Comparison of ENCODE assay signal across 11 cellular contexts in genomic region chr1:17128361-17128760, GRCh38. TPM values are rescaled to one million over a fixed set of nuclear protein-coding genes. Genes with fewer than 3 reads are reported as not detected.
A peak's percentile ranks its signal among the peaks of the same experiment; 100 is the strongest.
DNase-seq lines count a peak whose midpoint lies in the region; ATAC-seq, FAIRE-seq and TF ChIP-seq lines count a peak whose summit lies in the region.
"Had no signal": no experiment of that assay in that cellular context is flagged by ENCODE, and none has a peak within 500 bp of the region (broad histone marks: within the 10 kb centered on the region; RNA-seq: fewer than 3 reads in every experiment).

No MANE protein-coding gene starts in this region.

- CTCF ChIA-PET in Panc1 (lab: Charles Lee) = interaction anchor here (0.7 kb wide), 1 partner anchor 109 kb away, joined by 3 read pairs; no protein-coding TSS in a partner anchor

- no peaks in the 10 kb centered on the region for H3K27me3 ChIP-seq in Panc1 (ENCODE audit: control insufficient read depth, insufficient read depth, low read length)
- H3K27me3 ChIP-seq in esophagus (ENCODE audit: control insufficient read depth in 1 of 2, insufficient read depth in 2 of 2, low read length in 2 of 2) = no peaks in the 10 kb centered on the region

- intact Hi-C loops in Panc1 (cut with micrococcal nuclease; ENCODE audit: unreplicated experiment) = loop anchor here (5.0 kb wide), 2 partner anchors 209 to 279 kb away; no protein-coding TSS in a partner anchor

- no peak overlapping the region for H3K27ac Mint-ChIP-seq in activated naive CD8-positive, alpha-beta T cell treated with anti-CD3 and anti-CD28 coated beads, Interleukin-2, amount 50 U/mL, for 24 hours

- H3K4me1 ChIP-seq in Panc1 (ENCODE audit: control insufficient read depth, insufficient read depth, low read length) (peaks cover 26% of the 10 kb centered on the region), esophagus (ENCODE audit: control insufficient read depth in 2 of 2, insufficient read depth in 2 of 2, low read length in 1 of 2) (peaks cover 0 to 1% of the 10 kb centered on the region in 2 donors)
- H3K4me1 ChIP-seq: psoas muscle had no signal

- peak; percentile 48 for FAIRE-seq in GM18507 (lab: Jason Lieb, UNC)

- DNase-seq in GM18507 (ENCODE audit: extremely low spot score, insufficient read length, low read depth) (no peak), Panc1 (ENCODE audit: low read depth, low spot score) (peak; percentile 91), pons (ENCODE audit: low spot score) (peak; percentile 59), cerebellar cortex (ENCODE audit: low spot score) (no peak)
- no peak for DNase-seq in activated naive CD8-positive, alpha-beta T cell treated with anti-CD3 and anti-CD28 coated beads, Interleukin-2, amount 50 U/mL, for 24 hours
- DNase-seq: H7, psoas muscle had no signal

- H3K9me3 Mint-ChIP-seq in activated naive CD8-positive, alpha-beta T cell treated with anti-CD3 and anti-CD28 coated beads, Interleukin-2, amount 50 U/mL, for 24 hours = no peaks in the 10 kb centered on the region

- H3K4me3 ChIP-seq in Panc1 (ENCODE audit: low read depth in 2 of 2, low read length in 2 of 2) (no peak overlapping the region), esophagus (ENCODE audit: low read depth in 1 of 2, low read length in 2 of 2) (no peak overlapping the region)
- H3K4me3 ChIP-seq: psoas muscle had no signal

- ATAC-seq in Panc1 = peak; percentile 82
- no peak for ATAC-seq in GM18519 (IDR thresholded peaks at IDR 0.05; ENCODE audit: low FRiP score, unreplicated experiment)
- no peak for ATAC-seq in GM21576 (IDR thresholded peaks at IDR 0.05; ENCODE audit: unreplicated experiment)
- no peak for ATAC-seq in activated naive CD8-positive, alpha-beta T cell treated with anti-CD3 and anti-CD28 coated beads, Interleukin-2, amount 50 U/mL, for 24 hours
- ATAC-seq: activated CD4-positive, CD25-positive, alpha-beta regulatory T cell treated with anti-CD3 and anti-CD28 coated beads, Interleukin-2, amount 50 U/mL, for 24 hours; psoas muscle had no signal

- 14 to 20% methylated on average over 5 of the region's 5 CpGs for WGBS in esophagus, 2 donors

- H3K36me3 ChIP-seq in Panc1 (ENCODE audit: control insufficient read depth, insufficient read depth, low read length) (no peaks in the 10 kb centered on the region), esophagus (ENCODE audit: control insufficient read depth in 2 of 2, insufficient read depth in 2 of 2, low read length in 1 of 2) (no peaks in the 10 kb centered on the region)

- POLR2A ChIA-PET in Panc1 (lab: Charles Lee) = interaction anchor here (0.9 kb wide), 1 partner anchor 105 kb away, joined by 4 read pairs; no protein-coding TSS in a partner anchor

- no peak overlapping the region for H3K4me3 Mint-ChIP-seq in activated naive CD8-positive, alpha-beta T cell treated with anti-CD3 and anti-CD28 coated beads, Interleukin-2, amount 50 U/mL, for 24 hours

- H3K9me3 ChIP-seq in Panc1 (ENCODE audit: control insufficient read depth, insufficient read depth, low read depth, low read length) (no peaks in the 10 kb centered on the region), esophagus (ENCODE audit: control insufficient read depth in 2 of 2, insufficient read depth in 1 of 2, low read depth in 1 of 2, low read length in 1 of 2) (no peaks in the 10 kb centered on the region)
- H3K9me3 ChIP-seq: psoas muscle had no signal

- BruUV-seq in Panc1 (replicated peaks; lab: Mats Ljungman, UMichigan) = no TSS peak

- peaks cover 2% of the 10 kb centered on the region for H3K4me1 Mint-ChIP-seq in activated naive CD8-positive, alpha-beta T cell treated with anti-CD3 and anti-CD28 coated beads, Interleukin-2, amount 50 U/mL, for 24 hours

- peak overlapping the region; percentile 88 for H3K27ac ChIP-seq in Panc1 (ENCODE audit: low read length)
- peak overlapping the region; percentile 26 to 28 for H3K27ac ChIP-seq in esophagus (ENCODE audit: low read depth in 2 of 2, low read length in 1 of 2)
- H3K27ac ChIP-seq: psoas muscle had no signal

- no peaks in the 10 kb centered on the region for H3K36me3 Mint-ChIP-seq in activated naive CD8-positive, alpha-beta T cell treated with anti-CD3 and anti-CD28 coated beads, Interleukin-2, amount 50 U/mL, for 24 hours (ENCODE audit: low read depth)

- in situ Hi-C loops in Panc1 (cut with HindIII; ENCODE audit: low pct_unique_long_range_greater_than_20kb, low sequenced_read_pairs) = no loop called here

- no peak for TF ChIP-seq CTCF in Panc1 (IDR thresholded peaks at IDR 0.05)

- H3K27me3 Mint-ChIP-seq in activated naive CD8-positive, alpha-beta T cell treated with anti-CD3 and anti-CD28 coated beads, Interleukin-2, amount 50 U/mL, for 24 hours = peaks cover 5% of the 10 kb centered on the region

RNA-seq across cellular contexts. Expression of gene PADI2, which starts 9.1 kb away (rescaled TPM):
- 507 TPM for total RNA-seq in Panc1 (2021; ENCODE audit: unreplicated experiment)
- 830 TPM for polyA plus RNA-seq in Panc1 (2012; ENCODE audit: insufficient read length)
- polyA plus RNA-seq in esophagus = under 1 TPM; 0.43 to 0.58 TPM

Comparison
In these comparisons a context has a peak if more than half of its experiments do, and no peak if none do; other contexts are left out.
1. DNase-seq: peak in Panc1 (single experiment) and pons (single experiment); none in GM18507 (single experiment), activated naive CD8-positive, alpha-beta T cell treated with anti-CD3 and anti-CD28 coated beads, Interleukin-2, amount 50 U/mL, for 24 hours (single experiment) and cerebellar cortex (single experiment).